Comparison of ENCODE assay signal across 13 cellular contexts in the genomic region with DNA sequence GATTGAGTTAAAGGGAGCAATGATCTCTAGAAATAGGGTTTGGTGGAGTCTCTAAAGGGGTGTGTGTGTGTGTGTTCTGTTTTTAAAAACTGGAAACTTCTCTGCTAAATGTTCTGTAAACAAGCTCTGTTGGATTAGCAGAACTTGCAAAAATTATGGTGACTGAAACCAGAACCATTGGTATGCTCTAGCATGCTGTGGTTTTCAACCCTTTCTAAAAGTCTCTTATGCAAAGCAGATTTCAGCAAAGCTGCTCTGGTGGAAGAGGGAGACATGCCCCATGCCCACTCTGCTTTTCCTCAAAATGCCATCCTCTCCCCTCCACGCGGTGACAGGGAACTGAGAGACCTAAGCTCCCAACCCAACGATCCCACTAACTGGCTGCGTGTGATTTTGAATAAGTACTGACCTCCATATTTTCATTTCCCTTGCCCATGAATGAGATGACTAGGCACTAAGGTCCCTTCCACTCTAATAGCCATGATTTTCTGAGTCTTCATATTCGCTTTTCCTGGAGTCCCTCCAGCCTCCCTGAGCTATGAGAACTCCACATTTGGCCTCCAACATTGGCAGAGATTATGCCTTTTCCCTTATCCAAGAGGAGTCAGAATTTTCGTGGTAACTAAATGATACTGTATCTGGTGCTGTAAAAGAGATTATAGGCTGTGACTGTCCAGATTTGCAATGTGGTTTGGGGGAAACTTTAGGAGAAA.
DNase-seq lines count a peak whose midpoint lies in the region; ATAC-seq, FAIRE-seq and TF ChIP-seq lines count a peak whose summit lies in the region.
"Had no signal": no experiment of that assay in that cellular context is flagged by ENCODE, and none has a peak within 500 bp of the region (broad histone marks: within the 10 kb centered on the region; RNA-seq: fewer than 3 reads in every experiment).

No MANE protein-coding gene starts in this region.

- peak overlapping the region; percentile 34 to 79 (median 69) for H3K27ac ChIP-seq in right lobe of liver
- no peak overlapping the region for H3K27ac ChIP-seq in endodermal cell (ENCODE audit: low read depth, low read length)
- H3K27ac ChIP-seq: vagina had no signal

- 48% methylated on average over 4 of the region's 6 CpGs for WGBS in right lobe of liver (ENCODE audit: insufficient coverage, low coverage, low lambda C conversion rate, missing lambda C conversion rate)
- 86 to 91% methylated on average over 4 to 6 of the region's 6 CpGs for WGBS in endodermal cell (ENCODE audit: insufficient coverage in 1 of 2, insufficient read length in 1 of 2), 2 experiments

- intact Hi-C loops in right lobe of liver (cut with DNase I): no loop called here

- H3K9ac ChIP-seq in endodermal cell (ENCODE audit: extremely low read depth, low read length, poor library complexity, severe bottlenecking): no peak overlapping the region

- no peaks in the 10 kb centered on the region for H3K36me3 Mint-ChIP-seq in endodermal cell (ENCODE audit: low read depth)

- peaks cover 18% of the 10 kb centered on the region for H3K4me1 Mint-ChIP-seq in endodermal cell

- H3K4me1 ChIP-seq in right lobe of liver (peaks cover 0 to 28% (median 12%) of the 10 kb centered on the region in 4 donors), endodermal cell (ENCODE audit: control insufficient read depth, insufficient read depth, low read length) (no peaks in the 10 kb centered on the region)
- H3K4me1 ChIP-seq: vagina had no signal

- ATAC-seq in GM18868 (IDR thresholded peaks at IDR 0.05; ENCODE audit: unreplicated experiment) (peak; percentile 76), GM21619 (IDR thresholded peaks at IDR 0.05; ENCODE audit: unreplicated experiment) (peak; percentile 86), HG03175 (IDR thresholded peaks at IDR 0.05; ENCODE audit: unreplicated experiment) (peak; percentile 80), right lobe of liver (peak in 1 of 4 donors; percentile 7)

- H3K27me3 Mint-ChIP-seq in endodermal cell (ENCODE audit: insufficient read depth): peaks cover 23% of the 10 kb centered on the region

- H3K9me3 ChIP-seq in right lobe of liver (no peaks in the 10 kb centered on the region), endodermal cell (ENCODE audit: control insufficient read depth, low read length) (no peaks in the 10 kb centered on the region)
- H3K9me3 ChIP-seq: pancreas, vagina had no signal

- no peaks in the 10 kb centered on the region for H3K27me3 ChIP-seq in right lobe of liver
- no peaks in the 10 kb centered on the region for H3K27me3 ChIP-seq in endodermal cell (ENCODE audit: control insufficient read depth, insufficient read depth, low read length, poor library complexity, severe bottlenecking)
- H3K27me3 ChIP-seq: pancreas, vagina had no signal

- no peaks in the 10 kb centered on the region for H3K9me3 Mint-ChIP-seq in endodermal cell

- TF ChIP-seq CTCF in right lobe of liver (IDR thresholded peaks at IDR 0.05) (no peak), endodermal cell (conservative IDR thresholded peaks at IDR 0.05) (no peak)

- H3K27ac Mint-ChIP-seq in endodermal cell: no peak overlapping the region

- H3K36me3 ChIP-seq in right lobe of liver (no peaks in the 10 kb centered on the region), endodermal cell (ENCODE audit: control insufficient read depth, insufficient read depth, low read length) (no peaks in the 10 kb centered on the region)
- H3K36me3 ChIP-seq: pancreas, vagina, WERI-Rb-1 had no signal

- no peak for FAIRE-seq in frontal cortex (lab: Jason Lieb, UNC)
- FAIRE-seq: pancreas had no signal

- H3K4me3 ChIP-seq in right lobe of liver (no peak overlapping the region), endodermal cell (ENCODE audit: low read length) (no peak overlapping the region)
- H3K4me3 ChIP-seq: pancreas, vagina had no signal

- DNase-seq in right lobe of liver (no peak), endodermal cell (no peak), NCI-H128 (lab: John Stamatoyannopoulos, UW; ENCODE audit: unreplicated experiment) (no peak), globus pallidus (ENCODE audit: low spot score) (no peak), frontal cortex (ENCODE audit: low spot score in 2 of 2) (no peak)
- DNase-seq: H7, kidney, WERI-Rb-1 had no signal

- no peak overlapping the region for H3K4me3 Mint-ChIP-seq in endodermal cell

- no peak for TF ChIP-seq POLR2A in right lobe of liver (IDR thresholded peaks at IDR 0.05)
